ENCODE assay signal across 2 cellular contexts in genomic region chr17:3657874-3658783, GRCh38.
TF ChIP-seq lines count a peak whose summit lies in the region.

No MANE protein-coding gene starts in this region.

TF ChIP-seq in IMR-90, 13 proteins besides CTCF, POLR2A, EP300 and RAD21:
- TF ChIP-seq SMC3 (IDR thresholded peaks at IDR 0.05; ENCODE audit: low read depth, low read length), result no peak
- TF ChIP-seq, protein P1, sequence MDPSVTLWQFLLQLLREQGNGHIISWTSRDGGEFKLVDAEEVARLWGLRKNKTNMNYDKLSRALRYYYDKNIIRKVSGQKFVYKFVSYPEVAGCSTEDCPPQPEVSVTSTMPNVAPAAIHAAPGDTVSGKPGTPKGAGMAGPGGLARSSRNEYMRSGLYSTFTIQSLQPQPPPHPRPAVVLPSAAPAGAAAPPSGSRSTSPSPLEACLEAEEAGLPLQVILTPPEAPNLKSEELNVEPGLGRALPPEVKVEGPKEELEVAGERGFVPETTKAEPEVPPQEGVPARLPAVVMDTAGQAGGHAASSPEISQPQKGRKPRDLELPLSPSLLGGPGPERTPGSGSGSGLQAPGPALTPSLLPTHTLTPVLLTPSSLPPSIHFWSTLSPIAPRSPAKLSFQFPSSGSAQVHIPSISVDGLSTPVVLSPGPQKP (IDR thresholded peaks at IDR 0.05; ENCODE audit: borderline replicate concordance, low read depth, low read length), result no peak
TF ChIP-seq in IMR-90: peak in this region for 0.

TF ChIP-seq in SK-N-SH treated with all-trans-retinoic acid at 6 μM for 48 hours, 23 proteins besides CTCF, POLR2A, EP300 and RAD21:
- TF ChIP-seq CSDC2 (CRISPR knock-in tag; IDR thresholded peaks at IDR 0.05), result no peak
- TF ChIP-seq TSHZ2 (CRISPR knock-in tag; IDR thresholded peaks at IDR 0.05), result no peak
- TF ChIP-seq TCF4 (CRISPR knock-in tag; IDR thresholded peaks at IDR 0.05; ENCODE audit: borderline replicate concordance), result no peak
- no peak for TF ChIP-seq GLIS3 (CRISPR knock-in tag; IDR thresholded peaks at IDR 0.05)
- no peak for TF ChIP-seq TOX (CRISPR knock-in tag; IDR thresholded peaks at IDR 0.05; ENCODE audit: borderline replicate concordance)
- no peak for TF ChIP-seq ZNF70 (CRISPR knock-in tag; IDR thresholded peaks at IDR 0.05)
- TF ChIP-seq ISL1 (CRISPR knock-in tag; IDR thresholded peaks at IDR 0.05), result no peak
- TF ChIP-seq, protein P2, sequence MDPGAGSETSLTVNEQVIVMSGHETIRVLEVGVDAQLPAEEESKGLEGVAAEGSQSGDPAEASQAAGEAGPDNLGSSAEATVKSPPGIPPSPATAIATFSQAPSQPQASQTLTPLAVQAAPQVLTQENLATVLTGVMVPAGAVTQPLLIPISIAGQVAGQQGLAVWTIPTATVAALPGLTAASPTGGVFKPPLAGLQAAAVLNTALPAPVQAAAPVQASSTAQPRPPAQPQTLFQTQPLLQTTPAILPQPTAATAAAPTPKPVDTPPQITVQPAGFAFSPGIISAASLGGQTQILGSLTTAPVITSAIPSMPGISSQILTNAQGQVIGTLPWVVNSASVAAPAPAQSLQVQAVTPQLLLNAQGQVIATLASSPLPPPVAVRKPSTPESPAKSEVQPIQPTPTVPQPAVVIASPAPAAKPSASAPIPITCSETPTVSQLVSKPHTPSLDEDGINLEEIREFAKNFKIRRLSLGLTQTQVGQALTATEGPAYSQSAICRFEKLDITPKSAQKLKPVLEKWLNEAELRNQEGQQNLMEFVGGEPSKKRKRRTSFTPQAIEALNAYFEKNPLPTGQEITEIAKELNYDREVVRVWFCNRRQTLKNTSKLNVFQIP (CRISPR knock-in tag; IDR thresholded peaks at IDR 0.05; ENCODE audit: borderline replicate concordance, low read depth), result no peak
- no peak for TF ChIP-seq PPARA (CRISPR knock-in tag; IDR thresholded peaks at IDR 0.05; ENCODE audit: borderline replicate concordance)
- TF ChIP-seq ESRRG (CRISPR knock-in tag; IDR thresholded peaks at IDR 0.05), result no peak
- no peak for TF ChIP-seq OSR1 (CRISPR knock-in tag; IDR thresholded peaks at IDR 0.05)
- TF ChIP-seq ZFP3 (CRISPR knock-in tag; IDR thresholded peaks at IDR 0.05), result no peak
- TF ChIP-seq CREB5 (CRISPR knock-in tag; IDR thresholded peaks at IDR 0.05; ENCODE audit: low read depth), result no peak
- TF ChIP-seq ZFP30 (CRISPR knock-in tag; IDR thresholded peaks at IDR 0.05), result no peak
- TF ChIP-seq, protein P3, sequence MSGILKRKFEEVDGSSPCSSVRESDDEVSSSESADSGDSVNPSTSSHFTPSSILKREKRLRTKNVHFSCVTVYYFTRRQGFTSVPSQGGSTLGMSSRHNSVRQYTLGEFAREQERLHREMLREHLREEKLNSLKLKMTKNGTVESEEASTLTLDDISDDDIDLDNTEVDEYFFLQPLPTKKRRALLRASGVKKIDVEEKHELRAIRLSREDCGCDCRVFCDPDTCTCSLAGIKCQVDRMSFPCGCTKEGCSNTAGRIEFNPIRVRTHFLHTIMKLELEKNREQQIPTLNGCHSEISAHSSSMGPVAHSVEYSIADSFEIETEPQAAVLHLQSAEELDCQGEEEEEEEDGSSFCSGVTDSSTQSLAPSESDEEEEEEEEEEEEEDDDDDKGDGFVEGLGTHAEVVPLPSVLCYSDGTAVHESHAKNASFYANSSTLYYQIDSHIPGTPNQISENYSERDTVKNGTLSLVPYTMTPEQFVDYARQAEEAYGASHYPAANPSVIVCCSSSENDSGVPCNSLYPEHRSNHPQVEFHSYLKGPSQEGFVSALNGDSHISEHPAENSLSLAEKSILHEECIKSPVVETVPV (CRISPR knock-in tag; IDR thresholded peaks at IDR 0.05), result no peak
- no peak for TF ChIP-seq ZNF565 (CRISPR knock-in tag; conservative IDR thresholded peaks at IDR 0.05; ENCODE audit: low read depth)
- TF ChIP-seq BACH2 (CRISPR knock-in tag; IDR thresholded peaks at IDR 0.05; ENCODE audit: borderline replicate concordance), result no peak
- no peak for TF ChIP-seq RARB (CRISPR knock-in tag; IDR thresholded peaks at IDR 0.05)
